ENCODE assay signal across 35 cellular contexts in the genomic region with DNA sequence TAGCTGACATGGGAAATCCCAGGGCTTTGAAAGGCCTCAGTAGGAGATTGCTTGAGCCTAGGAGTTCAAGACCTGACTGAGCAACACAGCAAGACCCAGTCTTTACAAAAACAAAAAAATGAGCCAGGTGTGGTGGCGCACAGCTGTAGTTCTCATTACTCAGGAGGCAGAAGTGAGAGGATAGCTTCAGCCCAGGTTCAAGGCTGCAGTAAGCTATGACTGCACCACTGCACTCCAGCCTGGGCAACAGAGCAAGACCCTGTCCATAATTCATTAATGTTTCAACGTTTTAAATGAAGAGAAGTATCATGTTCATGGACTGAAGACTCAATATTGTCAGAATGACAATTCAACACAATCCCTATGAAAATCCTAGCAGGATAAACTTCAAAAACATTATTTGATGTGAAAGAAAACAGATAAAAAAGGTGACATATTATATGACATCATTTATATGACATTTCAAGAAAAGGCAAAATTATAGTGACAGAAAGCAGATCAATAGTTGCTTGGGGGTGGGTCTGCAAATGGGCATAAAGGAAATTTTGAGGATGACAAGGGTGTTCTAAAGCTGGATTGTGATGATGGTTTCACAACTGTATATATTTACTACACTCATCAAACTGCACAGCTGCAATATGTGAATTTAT. TPM values are rescaled to one million over a fixed set of nuclear protein-coding genes. Genes with fewer than 3 reads are reported as not detected.
"Had no signal": no experiment of that assay in that cellular context is flagged by ENCODE, and none has a peak within 500 bp of the region (broad histone marks: within the 10 kb centered on the region; RNA-seq: fewer than 3 reads in every experiment).

No MANE protein-coding gene starts in this region.

- H3K36me3 ChIP-seq: left lung, ovary, suprapubic skin, transverse colon, vagina had no signal

- H2AFZ ChIP-seq: hepatocyte had no signal

- ATAC-seq: foreskin keratinocyte; gastroesophageal sphincter; heart left ventricle; left cardiac atrium; left lung; naive thymus-derived CD8-positive, alpha-beta T cell; sciatic nerve; stimulated activated naive CD8-positive, alpha-beta T cell treated with anti-CD3 and anti-CD28 coated beads, Interleukin-15, amount 100 ng/mL, for 72 hours had no signal

- H3K4me3 ChIP-seq: esophagus muscularis mucosa, gastroesophageal sphincter, heart left ventricle, hepatocyte, left lung, ovary, smooth muscle cell, suprapubic skin, transverse colon, vagina had no signal

- H3K27ac ChIP-seq: esophagus muscularis mucosa, foreskin keratinocyte, gastroesophageal sphincter, heart left ventricle, hepatocyte, left lung, ovary, suprapubic skin, transverse colon, vagina had no signal

- H3K27me3 ChIP-seq: esophagus muscularis mucosa, foreskin keratinocyte, gastroesophageal sphincter, heart left ventricle, hepatocyte, left lung, ovary, suprapubic skin, transverse colon, vagina had no signal

- FAIRE-seq: colon, endothelial cell of umbilical vein had no signal

- H3K4me1 ChIP-seq: foreskin keratinocyte had no signal

- DNase-seq: effector memory CD4-positive, alpha-beta T cell; foreskin keratinocyte; heart left ventricle; left cardiac atrium; left lung; naive thymus-derived CD8-positive, alpha-beta T cell; nephron progenitor cell; occipital lobe; ovary; stimulated activated CD4-positive, alpha-beta T cell treated with anti-CD3 and anti-CD28 coated beads, Interleukin-12 subunit alpha, Interleukin-12 subunit beta, amount 100 ng/mL, for 4 hours; stimulated activated CD4-positive, alpha-beta T cell treated with anti-CD3 and anti-CD28 coated beads, Interleukin-1b, Interleukin-23, amount 100 ng/mL, for 48 hours; stimulated activated CD4-positive, alpha-beta T cell treated with anti-CD3 and anti-CD28 coated beads, Interleukin-4, amount 100 ng/mL, for 1 hour; stimulated activated CD8-positive, alpha-beta memory T cell treated with anti-CD3 and anti-CD28 coated beads, Interleukin-4, amount 100 ng/mL, for 48 hours; stimulated activated naive CD4-positive, alpha-beta T cell; stimulated activated naive CD8-positive, alpha-beta T cell treated with anti-CD3 and anti-CD28 coated beads, Interleukin-15, amount 100 ng/mL, for 72 hours; transverse colon had no signal

- H3K4me2 ChIP-seq: hepatocyte, smooth muscle cell had no signal

- H3K9me3 ChIP-seq: esophagus muscularis mucosa, gastroesophageal sphincter, heart left ventricle, left lung, ovary, suprapubic skin, transverse colon, vagina had no signal

RNA-seq across cellular contexts. Expression of a gene that starts 13.6 kb away (rescaled TPM):
- total RNA-seq: fibroblast of lung, gastroesophageal sphincter, left cardiac atrium, lung microvascular endothelial cell, mesenteric fat pad, myocyte, posterior vena cava, suprapubic skin, vagina had no signal
- polyA plus RNA-seq: fibroblast of lung had no signal

RNA-seq across cellular contexts. Expression of a gene that starts 59.8 kb away (rescaled TPM):
- total RNA-seq: cerebellum; endothelial cell of umbilical vein; epithelial cell of proximal tubule; esophagus muscularis mucosa; fibroblast of lung; foreskin keratinocyte; gastroesophageal sphincter; heart left ventricle; hepatocyte; kidney epithelial cell; left cardiac atrium; left lung; lower leg skin; lung microvascular endothelial cell; mesenteric fat pad; myocyte; naive thymus-derived CD8-positive, alpha-beta T cell; occipital lobe; ovary; posterior vena cava; sciatic nerve; smooth muscle cell; suprapubic skin; transverse colon; ureter; vagina had no signal
- polyA plus RNA-seq: endothelial cell of umbilical vein; fibroblast of lung; foreskin keratinocyte; heart left ventricle; hepatocyte; naive thymus-derived CD8-positive, alpha-beta T cell; ovary; smooth muscle cell had no signal
